In the genomic region with DNA sequence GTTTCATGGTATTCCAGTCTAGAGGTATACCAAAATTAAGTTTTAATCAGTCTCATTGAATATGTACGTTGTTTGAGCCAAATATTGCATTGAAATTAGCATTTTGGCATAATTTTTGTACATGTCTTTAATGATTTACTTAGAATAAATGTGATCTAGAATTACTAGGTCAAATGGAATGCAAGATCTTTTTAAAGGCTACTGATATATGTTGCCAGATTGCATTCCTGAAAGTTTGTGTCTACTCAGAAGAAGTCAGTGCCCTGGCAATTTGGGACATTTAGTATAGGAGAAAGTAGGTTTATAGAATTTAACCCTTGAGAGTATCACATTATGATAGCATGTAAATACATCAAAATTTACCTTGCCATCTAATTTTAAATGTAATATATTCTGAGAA, we compare ENCODE assay signal across 13 cellular contexts. TPM values are rescaled to one million over a fixed set of nuclear protein-coding genes. Genes with fewer than 3 reads are reported as not detected.
DNase-seq lines count a peak whose midpoint lies in the region; ATAC-seq, FAIRE-seq and TF ChIP-seq lines count a peak whose summit lies in the region.
"Had no signal": no experiment of that assay in that cellular context is flagged by ENCODE, and none has a peak within 500 bp of the region (broad histone marks: within the 10 kb centered on the region; RNA-seq: fewer than 3 reads in every experiment).

No MANE protein-coding gene starts in this region.

- H3K27me3 ChIP-seq in bronchial epithelial cell (ENCODE audit: control insufficient read depth, insufficient read depth, low read length) = no peaks in the 10 kb centered on the region
- H3K27me3 ChIP-seq in left lung = no peaks in the 10 kb centered on the region

- H3K36me3 Mint-ChIP-seq in HFFc6 (ENCODE audit: low read depth) = peaks cover 34% of the 10 kb centered on the region
- H3K36me3 Mint-ChIP-seq in activated CD8-positive, alpha-beta T cell treated with anti-CD3 and anti-CD28 coated beads for 36 hours (ENCODE audit: low read depth) = peaks cover 60% of the 10 kb centered on the region

- intact Hi-C loops in left lung (cut with DNase I) = no loop called here
- intact Hi-C loops in activated CD8-positive, alpha-beta T cell treated with anti-CD3 and anti-CD28 coated beads for 36 hours (cut with micrococcal nuclease) = no loop called here

- H3K9me3 ChIP-seq in left lung = no peaks in the 10 kb centered on the region

- H3K4me1 Mint-ChIP-seq in HFFc6 (ENCODE audit: low read depth) = peaks cover 46% of the 10 kb centered on the region
- H3K4me1 Mint-ChIP-seq in activated CD8-positive, alpha-beta T cell treated with anti-CD3 and anti-CD28 coated beads for 36 hours (ENCODE audit: low read depth) = peaks cover 47% of the 10 kb centered on the region

- ATAC-seq in left lung (peak; percentile 74), GM18498 (IDR thresholded peaks at IDR 0.05; ENCODE audit: unreplicated experiment) (no peak)
- ATAC-seq in activated CD8-positive, alpha-beta T cell treated with anti-CD3 and anti-CD28 coated beads for 36 hours = no peak
- ATAC-seq: activated CD8-positive, alpha-beta T cell treated with anti-CD3 and anti-CD28 coated beads, Interleukin-2, amount 10 ng/mL, durations not matched to agents 7 days and 5 days; activated naive CD8-positive, alpha-beta T cell treated with anti-CD3 and anti-CD28 coated beads, Interleukin-2, amount 50 U/mL, for 24 hours had no signal

- peak overlapping the region; percentile 27 for H3K4me3 Mint-ChIP-seq in HFFc6
- H3K4me3 Mint-ChIP-seq in activated CD8-positive, alpha-beta T cell treated with anti-CD3 and anti-CD28 coated beads for 36 hours = no peak overlapping the region
- H3K4me3 Mint-ChIP-seq: activated CD8-positive, alpha-beta T cell treated with anti-CD3 and anti-CD28 coated beads, Interleukin-2, amount 10 ng/mL, durations not matched to agents 7 days and 5 days; activated naive CD8-positive, alpha-beta T cell treated with anti-CD3 and anti-CD28 coated beads, Interleukin-2, amount 50 U/mL, for 24 hours had no signal

- peak overlapping the region; percentile 44 for H3K27ac Mint-ChIP-seq in HFFc6
- H3K27ac Mint-ChIP-seq in activated CD8-positive, alpha-beta T cell treated with anti-CD3 and anti-CD28 coated beads for 36 hours = no peak overlapping the region
- H3K27ac Mint-ChIP-seq: activated CD8-positive, alpha-beta T cell treated with anti-CD3 and anti-CD28 coated beads, Interleukin-2, amount 10 ng/mL, durations not matched to agents 7 days and 5 days; activated naive CD8-positive, alpha-beta T cell treated with anti-CD3 and anti-CD28 coated beads, Interleukin-2, amount 50 U/mL, for 24 hours had no signal

- TF ChIP-seq CTCF in HFFc6 (IDR thresholded peaks at IDR 0.05) (no peak), bronchial epithelial cell (IDR thresholded peaks at IDR 0.05; ENCODE audit: insufficient read depth, low read length, severe bottlenecking) (no peak), left lung (IDR thresholded peaks at IDR 0.05) (no peak)
- TF ChIP-seq CTCF in activated CD8-positive, alpha-beta T cell treated with anti-CD3 and anti-CD28 coated beads for 36 hours (IDR thresholded peaks at IDR 0.05) = no peak

- in situ Hi-C loops in ACHN (cut with HindIII; ENCODE audit: low pct_ligation_motif_present, low pct_unique_long_range_greater_than_20kb, low sequenced_read_pairs) = no loop called here

- peaks cover 4 to 28% of the 10 kb centered on the region in 2 donors for H3K4me1 ChIP-seq in left lung

- FAIRE-seq in bronchial epithelial cell (lab: Jason Lieb, UNC) (no peak), urothelium cell line (lab: Jason Lieb, UNC) (no peak)

- H3K27ac ChIP-seq in left lung = no peak overlapping the region

- no peaks in the 10 kb centered on the region for H3K27me3 Mint-ChIP-seq in HFFc6 (ENCODE audit: insufficient read depth)
- no peaks in the 10 kb centered on the region for H3K27me3 Mint-ChIP-seq in activated CD8-positive, alpha-beta T cell treated with anti-CD3 and anti-CD28 coated beads for 36 hours
- H3K27me3 Mint-ChIP-seq: activated naive CD8-positive, alpha-beta T cell treated with anti-CD3 and anti-CD28 coated beads, Interleukin-2, amount 50 U/mL, for 24 hours; CD4-positive, alpha-beta memory T cell had no signal

- H3K4me3 ChIP-seq in bronchial epithelial cell (ENCODE audit: low read depth, low read length) = no peak overlapping the region
- no peak overlapping the region for H3K4me3 ChIP-seq in left lung
- H3K4me3 ChIP-seq: skin epidermis had no signal

- DNase-seq in ACHN (peak; percentile 87), HFFc6 (peak; percentile 65), bronchial epithelial cell (ENCODE audit: low read depth) (peak; percentile 52), left lung (no peak), NOMO-1 (lab: John Stamatoyannopoulos, UW; ENCODE audit: unreplicated experiment in 2 of 2) (no peak), urothelium cell line (ENCODE audit: low spot score) (no peak)
- no peak for DNase-seq in activated CD8-positive, alpha-beta T cell treated with anti-CD3 and anti-CD28 coated beads for 36 hours
- DNase-seq: activated CD8-positive, alpha-beta T cell treated with anti-CD3 and anti-CD28 coated beads, Interleukin-2, amount 10 ng/mL, durations not matched to agents 7 days and 5 days; activated naive CD8-positive, alpha-beta T cell treated with anti-CD3 and anti-CD28 coated beads, Interleukin-2, amount 50 U/mL, for 24 hours; CD4-positive, alpha-beta memory T cell; NCI-H2029 treated with DMSO at 0.1 percent for 48 hours had no signal

- CTCF ChIA-PET in activated CD8-positive, alpha-beta T cell treated with anti-CD3 and anti-CD28 coated beads for 36 hours (lab: Charles Lee) = interaction anchor here (0.8 to 1.6 kb wide), 2 partner anchors 65 to 66 kb away, joined by 3 to 7 read pairs; no protein-coding TSS in a partner anchor

- POLR2A ChIA-PET in activated CD8-positive, alpha-beta T cell treated with anti-CD3 and anti-CD28 coated beads for 36 hours (lab: Charles Lee) = interaction anchor here (2.1 kb wide), 1 partner anchor 29 kb away, joined by 7 read pairs; no protein-coding TSS in a partner anchor

- H3K9me3 Mint-ChIP-seq in HFFc6 = no peaks in the 10 kb centered on the region
- no peaks in the 10 kb centered on the region for H3K9me3 Mint-ChIP-seq in activated CD8-positive, alpha-beta T cell treated with anti-CD3 and anti-CD28 coated beads for 36 hours
- H3K9me3 Mint-ChIP-seq: activated naive CD8-positive, alpha-beta T cell treated with anti-CD3 and anti-CD28 coated beads, Interleukin-2, amount 50 U/mL, for 24 hours; CD4-positive, alpha-beta memory T cell had no signal

- H3K36me3 ChIP-seq in bronchial epithelial cell (ENCODE audit: control insufficient read depth, insufficient read depth, low read length) = peaks cover 12% of the 10 kb centered on the region
- H3K36me3 ChIP-seq in left lung = peaks cover 0 to 68% of the 10 kb centered on the region in 2 donors

RNA-seq across cellular contexts. Expression of gene KMT2E, which starts 32.4 kb away (rescaled TPM):
- 10 to 100 TPM; 39.7 to 53.4 (median 50.1) TPM for total RNA-seq in HFFc6 (2021; fragmentation: NEBNext Ultra II Directional; extraction: Animal tissue kit (Norgen Biotek cat#: 25700))
- total RNA-seq in bronchial epithelial cell = 73.9 and 79.8 TPM in 2 replicates
- 10 to 100 TPM; 74.5 to 96.2 TPM for total RNA-seq in left lung
- total RNA-seq in activated CD8-positive, alpha-beta T cell treated with anti-CD3 and anti-CD28 coated beads for 36 hours = 10 to 100 TPM; 94.7 to 98.4 TPM

Comparison
In these comparisons a context has a peak if more than half of its experiments do, and no peak if none do; other contexts are left out.
1. DNase-seq: peak in ACHN (single experiment), HFFc6 (single experiment) and bronchial epithelial cell (single experiment); none in left lung (0 of 2), activated CD8-positive, alpha-beta T cell treated with anti-CD3 and anti-CD28 coated beads for 36 hours (single experiment), NOMO-1 (0 of 2) and urothelium cell line (single experiment).